Comparison of ENCODE assay signal across 8 cellular contexts in the genomic region with DNA sequence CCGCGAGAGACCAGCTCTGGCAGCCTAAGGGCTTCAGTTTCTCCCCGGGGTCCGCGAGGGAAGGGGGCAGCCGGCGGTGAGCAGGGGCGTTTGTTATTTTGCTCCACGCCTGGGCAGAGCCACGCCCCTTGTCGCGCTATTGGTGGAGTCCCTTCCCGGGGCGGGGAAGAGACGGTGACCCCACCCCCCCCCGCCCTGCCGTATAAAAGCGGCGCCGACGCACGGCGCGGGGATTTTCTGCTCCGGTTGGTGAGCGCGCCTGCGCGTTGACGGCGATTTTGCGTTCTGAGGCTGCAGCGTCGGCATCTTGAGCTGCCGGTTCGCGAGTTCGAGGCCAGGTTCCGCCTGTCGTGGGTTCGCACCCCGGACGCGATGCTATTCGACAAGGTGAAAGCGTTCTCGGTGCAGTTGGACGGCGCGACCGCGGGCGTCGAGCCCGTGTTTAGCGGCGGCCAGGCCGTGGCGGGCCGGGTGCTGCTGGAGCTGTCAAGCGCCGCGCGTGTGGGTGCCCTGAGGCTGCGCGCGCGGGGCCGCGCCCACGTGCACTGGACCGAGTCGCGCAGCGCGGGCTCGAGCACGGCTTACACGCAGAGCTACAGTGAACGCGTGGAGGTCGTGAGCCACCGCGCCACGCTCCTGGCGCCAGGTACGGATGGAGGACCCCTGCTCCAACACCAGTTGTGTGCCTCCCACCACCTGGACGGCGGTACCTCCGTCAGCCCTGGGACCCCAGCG. TPM values are rescaled to one million over a fixed set of nuclear protein-coding genes. Genes with fewer than 3 reads are reported as not detected.
DNase-seq lines count a peak whose midpoint lies in the region; ATAC-seq and TF ChIP-seq lines count a peak whose summit lies in the region.

A gene (plus strand): TSS at position 232 of the 735 bp plus-strand sequence. CDS start 141 bp downstream, at position 373.

- H3K36me3 ChIP-seq in hepatocyte (replicated peaks; ENCODE audit: insufficient read depth, low read depth), result no peaks in the 10 kb centered on the region
- peaks cover 15% of the 10 kb centered on the region for H3K36me3 ChIP-seq in rectal smooth muscle tissue (ENCODE audit: control insufficient read depth, insufficient read depth, low read length)
- no peaks in the 10 kb centered on the region for H3K36me3 ChIP-seq in uterus

- peak within 1 kb of the TSS; percentile 11 for H3K4me3 ChIP-seq in NB4 (ENCODE audit: low read depth, low read length)
- H3K4me3 ChIP-seq in hepatocyte, result peak within 1 kb of the TSS; percentile 57
- peak within 1 kb of the TSS; percentile 84 for H3K4me3 ChIP-seq in rectal smooth muscle tissue (ENCODE audit: low read length)
- peak within 1 kb of the TSS; percentile 43 to 51 for H3K4me3 ChIP-seq in uterus

- TF ChIP-seq CTCF in NB4 (IDR thresholded peaks at IDR 0.05; ENCODE audit: low read depth, low read length), result no peak
- TF ChIP-seq CTCF in hepatocyte (IDR thresholded peaks at IDR 0.05; ENCODE audit: poor library complexity), result no peak
- TF ChIP-seq CTCF in uterus (IDR thresholded peaks at IDR 0.05), result peak in 1 of 4 experiments; percentile 13

- H3K9me3 ChIP-seq in hepatocyte (ENCODE audit: low read depth) (no peaks in the 10 kb centered on the region), uterus (no peaks in the 10 kb centered on the region)

- H3K4me1 ChIP-seq in hepatocyte (ENCODE audit: insufficient read depth), result no peaks in the 10 kb centered on the region
- H3K4me1 ChIP-seq in rectal smooth muscle tissue (ENCODE audit: control insufficient read depth, insufficient read depth, low read length), result peaks cover 6% of the 10 kb centered on the region
- peaks cover 0 to 5% of the 10 kb centered on the region in 2 donors for H3K4me1 ChIP-seq in uterus

- no peaks in the 10 kb centered on the region for H4K20me1 ChIP-seq in hepatocyte (ENCODE audit: insufficient read depth, poor library complexity, severe bottlenecking)

- H3K27me3 ChIP-seq in hepatocyte (no peaks in the 10 kb centered on the region), rectal smooth muscle tissue (ENCODE audit: control insufficient read depth, insufficient read depth, low read length) (no peaks in the 10 kb centered on the region), uterus (no peaks in the 10 kb centered on the region)

- H3K79me2 ChIP-seq in hepatocyte, result no peaks in the 10 kb centered on the region

- H2AFZ ChIP-seq in hepatocyte, result peak within 1 kb of the TSS; percentile 57

- TF ChIP-seq POLR2A in NB4 (IDR thresholded peaks at IDR 0.05; ENCODE audit: extremely low read depth, insufficient read length), result no peak
- TF ChIP-seq POLR2A in uterus (IDR thresholded peaks at IDR 0.05), result peak; percentile 44 to 72

- H3K4me2 ChIP-seq in hepatocyte, result peak within 1 kb of the TSS; percentile 93

- H3K9me2 ChIP-seq in hepatocyte (replicated peaks; ENCODE audit: insufficient read depth), result no peaks in the 10 kb centered on the region

- H3K27ac ChIP-seq in hepatocyte (peak within 1 kb of the TSS; percentile 3), rectal smooth muscle tissue (ENCODE audit: low read depth, low read length) (peak within 1 kb of the TSS; percentile 84), uterus (peak within 1 kb of the TSS; percentile 80 to 81)

- intact Hi-C loops in uterus (cut with DNase I; ENCODE audit: low total_unique reads), result loop anchor here (5.0 kb wide), 1 partner anchor 49 kb away; no protein-coding TSS in a partner anchor

- peak within 1 kb of the TSS; percentile 62 for H3K9ac ChIP-seq in rectal smooth muscle tissue (ENCODE audit: low read length)

- peak; percentile 99 for DNase-seq in AG08396 (ENCODE audit: low spot score)
- peak; percentile 60 for DNase-seq in NB4 (ENCODE audit: low read depth)
- peak; percentile 77 for DNase-seq in T1000 (lab: John Stamatoyannopoulos, UW)
- peak; percentile 97 for DNase-seq in astrocyte of the hippocampus (ENCODE audit: low read depth, low spot score)
- DNase-seq in hepatocyte (ENCODE audit: low spot score), result peak; percentile 95
- peak; percentile 88 to 89 for DNase-seq in uterus

- WGBS in hepatocyte (ENCODE audit: low lambda C conversion rate, missing lambda C conversion rate), result 42% methylated on average over 81 of the region's 91 CpGs

- ATAC-seq in GM19455 (IDR thresholded peaks at IDR 0.05; ENCODE audit: unreplicated experiment), result peak; percentile 37

RNA-seq across cellular contexts. Expression of the gene that starts here (rescaled TPM):
- total RNA-seq in hepatocyte, result 4.5 and 5.5 TPM in 2 replicates
- polyA plus RNA-seq in hepatocyte, result 3.9 and 7.4 TPM in 2 replicates
- 10 to 100 TPM; 18.7 to 77.9 (median 43.1) TPM for total RNA-seq in uterus

Comparison
In these comparisons a context has a peak if more than half of its experiments do, and no peak if none do; other contexts are left out.
1. Peak in every context shown above with its lines: DNase-seq, ATAC-seq, H3K4me3 ChIP-seq and H3K27ac ChIP-seq.
2. H3K4me3 ChIP-seq: peak in every context shown above with its lines; median percentile 84 in rectal smooth muscle tissue; 57 in hepatocyte; 47 in uterus; 11 in NB4.
3. H3K27ac ChIP-seq: peak in every context shown above with its lines; median percentile 84 in rectal smooth muscle tissue; 80 in uterus; 3 in hepatocyte.